1 cellular context compared by ENCODE assay signal in genomic region chr6:143746202-143747119, GRCh38.
TF ChIP-seq lines count a peak whose summit lies in the region.

No MANE protein-coding gene starts in this region.

TF ChIP-seq in HepG2, 621 proteins besides CTCF, POLR2A, EP300 and RAD21 (continued from another document):
- TF ChIP-seq ZNF574 (CRISPR knock-in tag; IDR thresholded peaks at IDR 0.05) (peak; percentile 15; the same call in 1 of the 2 replicates), DBP (CRISPR knock-in tag; IDR thresholded peaks at IDR 0.05; ENCODE audit: not compliant biosample characterization) (no peak), THAP9 (CRISPR knock-in tag; IDR thresholded peaks at IDR 0.05; ENCODE audit: borderline replicate concordance) (peak; percentile 31; the same call in 1 of the 2 replicates), ZSCAN22 (CRISPR knock-in tag; IDR thresholded peaks at IDR 0.05) (0 out of 2 replicates have a peak, but pooled peaks have one; percentile 33), TBP (CRISPR knock-in tag; IDR thresholded peaks at IDR 0.05) (no peak), MTA1 (CRISPR knock-in tag; IDR thresholded peaks at IDR 0.05; ENCODE audit: borderline replicate concordance) (peak; percentile 54; the same call in 1 of the 2 replicates), SAP130 (CRISPR knock-in tag; IDR thresholded peaks at IDR 0.05; ENCODE audit: low read depth) (0 out of 2 replicates have a peak, but pooled peaks have one; percentile 23), FOXO1 (CRISPR knock-in tag; IDR thresholded peaks at IDR 0.05) (no peak), POLR2AphosphoS2 (IDR thresholded peaks at IDR 0.05; ENCODE audit: low read depth, low read length) (no peak), ZNF615 (CRISPR knock-in tag; IDR thresholded peaks at IDR 0.05; ENCODE audit: borderline replicate concordance) (0 out of 2 replicates have a peak, but pooled peaks have one; percentile 38), ELF4 (CRISPR knock-in tag; IDR thresholded peaks at IDR 0.05; ENCODE audit: borderline replicate concordance) (no peak)
- TF ChIP-seq, protein P1, sequence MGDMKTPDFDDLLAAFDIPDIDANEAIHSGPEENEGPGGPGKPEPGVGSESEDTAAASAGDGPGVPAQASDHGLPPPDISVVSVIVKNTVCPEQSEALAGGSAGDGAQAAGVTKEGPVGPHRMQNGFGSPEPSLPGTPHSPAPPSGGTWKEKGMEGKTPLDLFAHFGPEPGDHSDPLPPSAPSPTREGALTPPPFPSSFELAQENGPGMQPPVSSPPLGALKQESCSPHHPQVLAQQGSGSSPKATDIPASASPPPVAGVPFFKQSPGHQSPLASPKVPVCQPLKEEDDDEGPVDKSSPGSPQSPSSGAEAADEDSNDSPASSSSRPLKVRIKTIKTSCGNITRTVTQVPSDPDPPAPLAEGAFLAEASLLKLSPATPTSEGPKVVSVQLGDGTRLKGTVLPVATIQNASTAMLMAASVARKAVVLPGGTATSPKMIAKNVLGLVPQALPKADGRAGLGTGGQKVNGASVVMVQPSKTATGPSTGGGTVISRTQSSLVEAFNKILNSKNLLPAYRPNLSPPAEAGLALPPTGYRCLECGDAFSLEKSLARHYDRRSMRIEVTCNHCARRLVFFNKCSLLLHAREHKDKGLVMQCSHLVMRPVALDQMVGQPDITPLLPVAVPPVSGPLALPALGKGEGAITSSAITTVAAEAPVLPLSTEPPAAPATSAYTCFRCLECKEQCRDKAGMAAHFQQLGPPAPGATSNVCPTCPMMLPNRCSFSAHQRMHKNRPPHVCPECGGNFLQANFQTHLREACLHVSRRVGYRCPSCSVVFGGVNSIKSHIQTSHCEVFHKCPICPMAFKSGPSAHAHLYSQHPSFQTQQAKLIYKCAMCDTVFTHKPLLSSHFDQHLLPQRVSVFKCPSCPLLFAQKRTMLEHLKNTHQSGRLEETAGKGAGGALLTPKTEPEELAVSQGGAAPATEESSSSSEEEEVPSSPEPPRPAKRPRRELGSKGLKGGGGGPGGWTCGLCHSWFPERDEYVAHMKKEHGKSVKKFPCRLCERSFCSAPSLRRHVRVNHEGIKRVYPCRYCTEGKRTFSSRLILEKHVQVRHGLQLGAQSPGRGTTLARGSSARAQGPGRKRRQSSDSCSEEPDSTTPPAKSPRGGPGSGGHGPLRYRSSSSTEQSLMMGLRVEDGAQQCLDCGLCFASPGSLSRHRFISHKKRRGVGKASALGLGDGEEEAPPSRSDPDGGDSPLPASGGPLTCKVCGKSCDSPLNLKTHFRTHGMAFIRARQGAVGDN (CRISPR knock-in tag; IDR thresholded peaks at IDR 0.05): peak; percentile 54; the same call in 1 of the 2 replicates
